8 cellular contexts compared by ENCODE assay signal in genomic region chr19:571127-571974, GRCh38. TPM values are rescaled to one million over a fixed set of nuclear protein-coding genes. Genes with fewer than 3 reads are reported as not detected.
DNase-seq lines count a peak whose midpoint lies in the region; ATAC-seq, FAIRE-seq and TF ChIP-seq lines count a peak whose summit lies in the region.

No MANE protein-coding gene starts in this region.

- H3K9ac ChIP-seq in Karpas-422 (ENCODE audit: low read length) (peak overlapping the region; percentile 77), K562 (ENCODE audit: insufficient read depth in 1 of 2, low read depth in 2 of 2, low read length in 2 of 2) (peak overlapping the region; percentile 81 to 99)

- H3K36me3 ChIP-seq in Karpas-422 (ENCODE audit: insufficient read depth, low read length) = peaks cover 5% of the 10 kb centered on the region; the same call in 1 of the 2 replicates
- peaks cover 11% of the 10 kb centered on the region; the same call in 1 of the 3 replicates for H3K36me3 ChIP-seq in K562 (ENCODE audit: control insufficient read depth, insufficient read depth, low read length)

- H4K20me1 ChIP-seq in Karpas-422 (ENCODE audit: insufficient read depth, low read depth, low read length) (peaks cover 29% of the 10 kb centered on the region), K562 (replicated peaks; ENCODE audit: control insufficient read depth, insufficient read depth, low read length) (peaks cover 30% of the 10 kb centered on the region)

- H3K9me3 ChIP-seq in Karpas-422 (ENCODE audit: low read length) (no peaks in the 10 kb centered on the region), K562 (replicated peaks; ENCODE audit: control insufficient read depth, insufficient read depth, low read depth, low read length) (peaks cover 8% of the 10 kb centered on the region)

- 2% methylated on average over 46 of the region's 46 CpGs for WGBS in K562 (ENCODE audit: insufficient coverage, low coverage, missing lambda C conversion rate)

- intact Hi-C loops in K562 (cut with micrococcal nuclease) = loop anchor here (1.0 kb wide), 1 partner anchor 15 kb away; no protein-coding TSS in a partner anchor

- peak overlapping the region; percentile 71 for H3K4me2 ChIP-seq in Karpas-422 (ENCODE audit: low read depth, low read length, poor library complexity, severe bottlenecking)
- peak overlapping the region; percentile 90 for H3K4me2 ChIP-seq in K562 (ENCODE audit: insufficient read depth, low read length)

- TF ChIP-seq RAD21 in K562 (CRISPR knock-in tag; conservative IDR thresholded peaks at IDR 0.05 in 1 of 2, IDR thresholded peaks at IDR 0.05 in 1 of 2) = no peak

- TF ChIP-seq EP300 in K562 (IDR thresholded peaks at IDR 0.05; ENCODE audit: low read length) = no peak

- peak overlapping the region; percentile 93 for H3K27ac ChIP-seq in Karpas-422 (ENCODE audit: low read length)
- H3K27ac ChIP-seq in K562 (ENCODE audit: extremely low read depth, low read depth, low read length) = peak overlapping the region; percentile 92

- H3K79me2 ChIP-seq in Karpas-422 (ENCODE audit: low read length) = peaks cover 38% of the 10 kb centered on the region
- H3K79me2 ChIP-seq in K562 (ENCODE audit: control insufficient read depth, insufficient read depth, low read length) = peaks cover 43% of the 10 kb centered on the region

- FAIRE-seq in K562 (lab: Jason Lieb, UNC) = peak; percentile 77

- H3K27me3 ChIP-seq in Karpas-422 (ENCODE audit: low read length) (no peaks in the 10 kb centered on the region), K562 (ENCODE audit: control insufficient read depth in 2 of 2, insufficient read depth in 2 of 2, low read length in 2 of 2) (no peaks in the 10 kb centered on the region)

- no peak for TF ChIP-seq CTCF in K562 (IDR thresholded peaks at IDR 0.05 in 2 of 3, conservative IDR thresholded peaks at IDR 0.05 in 1 of 3; ENCODE audit: insufficient read depth in 2 of 3, low read depth in 1 of 3, low read length in 3 of 3)

- H3K9me2 ChIP-seq in Karpas-422 (replicated peaks; ENCODE audit: insufficient read depth, low read length) = no peaks in the 10 kb centered on the region

- H2AFZ ChIP-seq in Karpas-422 (ENCODE audit: low read length) (peak overlapping the region; percentile 99), K562 (ENCODE audit: low read depth, low read length) (peak overlapping the region; percentile 86)

- H3K4me1 ChIP-seq in Karpas-422 (ENCODE audit: low read length) = peaks cover 29% of the 10 kb centered on the region
- H3K4me1 ChIP-seq in K562 (replicated peaks in 1 of 2; ENCODE audit: control insufficient read depth in 2 of 2, insufficient read depth in 2 of 2, low read length in 2 of 2) = peaks cover 25 to 62% of the 10 kb centered on the region in 2 experiments

- in situ Hi-C loops in K562 (cut with MboI) = no loop called here

- ATAC-seq in K562 = peak; percentile 16

- POLR2A ChIA-PET in K562 (lab: Yijun Ruan, JAX) = interaction anchor here (0.7 to 2.2 kb wide), 4 partner anchors 13 to 132 kb away, joined by 3 to 13 read pairs (median 11); partner anchors contain the start of gene CDC34

- H3K4me3 ChIP-seq in Karpas-422 (ENCODE audit: low read length) (peak overlapping the region; percentile 71), K562 (peak overlapping the region; percentile 43)

- TSS peak; percentile 90 for BruUV-seq in K562 (replicated peaks; lab: Mats Ljungman, UMichigan)

- peak; percentile 70 for TF ChIP-seq POLR2A in K562 (conservative IDR thresholded peaks at IDR 0.05)

- CTCF ChIA-PET in K562 (lab: Yijun Ruan, JAX; ENCODE audit: low intra/inter-chr PET ratio) = no interaction called here

- H3K9me1 ChIP-seq in K562 (ENCODE audit: control insufficient read depth, insufficient read depth, low read length) = peaks cover 11% of the 10 kb centered on the region

- DNase-seq in GM03348 (ENCODE audit: low spot score) (peak; percentile 45), Karpas-422 (peak; percentile 84), SHP77 (lab: John Stamatoyannopoulos, UW) (peak; percentile 50 to 86), K562 (ENCODE audit: extremely low read depth in 1 of 4, low spot score in 3 of 4) (peak; percentile 48 to 74 (median 53)), islet precursor cell (peak; percentile 78), globus pallidus (ENCODE audit: low spot score) (no peak), HPDE6-E6E7 (ENCODE audit: extremely low spot score) (no peak)
- DNase-seq in stimulated activated CD4-positive, alpha-beta T cell treated with anti-CD3 and anti-CD28 coated beads, TNF-alpha, amount 100 ng/mL, for 24 hours (ENCODE audit: low read depth in 3 of 3) = peak in 2 of 3 experiments; percentile 22 to 40

RNA-seq across cellular contexts. Expression of gene BSG, which starts 1.0 kb away (rescaled TPM):
- total RNA-seq in Karpas-422 (2014; rRNA removed; shearing (Covaris generic); ENCODE audit: low replicate concordance) = 124 and 186 TPM in 2 replicates
- 106 and 369 TPM in 2 replicates for total RNA-seq in K562 (2011; cell fraction: chromatin; rRNA removed; ENCODE audit: low replicate concordance)
- 735 and 796 TPM in 2 replicates for total RNA-seq in K562 (2011; cell fraction: nucleolus; rRNA removed)
- total RNA-seq in K562 (2011; cell fraction: nucleoplasm; rRNA removed) = 350 and 437 TPM in 2 replicates
- total RNA-seq in K562 (2014; rRNA removed) (398 and 484 TPM in 2 replicates), K562 (2014; rRNA removed; fragmentation: Illumina TruSeq; extraction: Trizol) (59.1 and 89.1 TPM in 2 replicates), K562 (2015; rRNA removed; fragmentation: Illumina TruSeq; extraction: Trizol) (211 and 220 TPM in 2 replicates), K562 (2021) (495 and 506 TPM in 2 replicates)
- polyA plus RNA-seq in K562 (2011; rRNA removed) (129 and 411 TPM in 2 replicates), K562 (2014; fragmentation: Illumina TruSeq; extraction: Trizol) (187 and 351 TPM in 2 replicates), K562 (2014; fragmentation: Nextera tagmentation; extraction: Ambion mirVana) (10 to 100 TPM in 1 of 2 experiments, 1 to 10 TPM in 1; 4.6 to 17.9 TPM), K562 (2014; rRNA removed) (236 and 311 TPM in 2 replicates)
- polyA plus RNA-seq in K562 (2011; cell fraction: cytosol; rRNA removed) = 277 and 455 TPM in 2 replicates
- 198 and 199 TPM in 2 replicates for polyA plus RNA-seq in K562 (2011; cell fraction: nucleus; rRNA removed)
- 362 and 456 TPM in 2 replicates for polyA plus RNA-seq in K562 (2012)
- 61.0 and 70.9 TPM in 2 replicates for polyA minus RNA-seq in K562 (2011; rRNA and poly(A)+ RNA removed)
- polyA minus RNA-seq in K562 (2011; cell fraction: cytosol; rRNA and poly(A)+ RNA removed) = 197 and 315 TPM in 2 replicates
- 48.1 and 72.2 TPM in 2 replicates for polyA minus RNA-seq in K562 (2011; cell fraction: nucleus; rRNA and poly(A)+ RNA removed)

RNA-seq across cellular contexts. Expression of gene HCN2, which starts 18.3 kb away (rescaled TPM):
- not detected in 2 replicates for total RNA-seq in Karpas-422 (2014; rRNA removed; shearing (Covaris generic); ENCODE audit: low replicate concordance)
- total RNA-seq in K562 (2011; cell fraction: chromatin; rRNA removed; ENCODE audit: low replicate concordance) = 2.7 and 8.1 TPM in 2 replicates
- total RNA-seq in K562 (2011; cell fraction: nucleolus; rRNA removed) = 6.2 and 7.2 TPM in 2 replicates
- total RNA-seq in K562 (2011; cell fraction: nucleoplasm; rRNA removed) = 3.6 and 3.7 TPM in 2 replicates
- 0.82 and 1.3 TPM in 2 replicates for total RNA-seq in K562 (2014; rRNA removed)
- total RNA-seq in K562 (2014; rRNA removed; fragmentation: Illumina TruSeq; extraction: Trizol) = 0.29 and 0.40 TPM in 2 replicates
- total RNA-seq in K562 (2015; rRNA removed; fragmentation: Illumina TruSeq; extraction: Trizol) = 0.29 and 0.30 TPM in 2 replicates
- total RNA-seq in K562 (2021) = 3.9 and 4.2 TPM in 2 replicates
- polyA plus RNA-seq in K562 (2011; rRNA removed) = 0.64 and 0.76 TPM in 2 replicates
- polyA plus RNA-seq in K562 (2011; cell fraction: cytosol; rRNA removed) = 1.1 and 1.5 TPM in 2 replicates
- 3.0 and 3.9 TPM in 2 replicates for polyA plus RNA-seq in K562 (2011; cell fraction: nucleus; rRNA removed)
- 1.6 and 1.7 TPM in 2 replicates for polyA plus RNA-seq in K562 (2012)
- polyA plus RNA-seq in K562 (2014; fragmentation: Illumina TruSeq; extraction: Trizol) = 0.91 and 1.9 TPM in 2 replicates
- polyA plus RNA-seq in K562 (2014; fragmentation: Nextera tagmentation; extraction: Ambion mirVana) = not detected
- polyA plus RNA-seq in K562 (2014; rRNA removed) = 0.86 and 1.2 TPM in 2 replicates
- 1.3 and 1.6 TPM in 2 replicates for polyA minus RNA-seq in K562 (2011; rRNA and poly(A)+ RNA removed)
- polyA minus RNA-seq in K562 (2011; cell fraction: cytosol; rRNA and poly(A)+ RNA removed) = 2.3 and 3.5 TPM in 2 replicates
- polyA minus RNA-seq in K562 (2011; cell fraction: nucleus; rRNA and poly(A)+ RNA removed) = 1.5 and 2.2 TPM in 2 replicates

RNA-seq across cellular contexts. Expression of gene GZMM, which starts 27.5 kb away (rescaled TPM):
- 0.32 TPM in 1 of 2 replicates, not detected in the other for total RNA-seq in Karpas-422 (2014; rRNA removed; shearing (Covaris generic); ENCODE audit: low replicate concordance)
- 0.49 and 1.6 TPM in 2 replicates for total RNA-seq in K562 (2011; cell fraction: chromatin; rRNA removed; ENCODE audit: low replicate concordance)
- total RNA-seq in K562 (2011; cell fraction: nucleolus; rRNA removed) = 4.0 and 4.5 TPM in 2 replicates
- 1.4 and 1.9 TPM in 2 replicates for total RNA-seq in K562 (2011; cell fraction: nucleoplasm; rRNA removed)
- total RNA-seq in K562 (2014; rRNA removed) = 2.3 and 2.6 TPM in 2 replicates
- not detected in 2 replicates for total RNA-seq in K562 (2014; rRNA removed; fragmentation: Illumina TruSeq; extraction: Trizol)
- 0.62 and 1.1 TPM in 2 replicates for total RNA-seq in K562 (2015; rRNA removed; fragmentation: Illumina TruSeq; extraction: Trizol)
- 0.72 and 1.8 TPM in 2 replicates for total RNA-seq in K562 (2021)
- polyA plus RNA-seq in K562 (2011; rRNA removed) = 0.70 and 0.97 TPM in 2 replicates
- 1.9 and 5.9 TPM in 2 replicates for polyA plus RNA-seq in K562 (2011; cell fraction: cytosol; rRNA removed)
- polyA plus RNA-seq in K562 (2011; cell fraction: nucleus; rRNA removed) = 0.87 and 1.8 TPM in 2 replicates
- 1.7 and 3.5 TPM in 2 replicates for polyA plus RNA-seq in K562 (2012)
- polyA plus RNA-seq in K562 (2014; fragmentation: Illumina TruSeq; extraction: Trizol) = 0.61 TPM in 1 of 2 replicates, not detected in the other
- polyA plus RNA-seq in K562 (2014; fragmentation: Nextera tagmentation; extraction: Ambion mirVana) = under 1 TPM; 0.08 to 0.27 TPM
- polyA plus RNA-seq in K562 (2014; rRNA removed) = 1.8 and 2.2 TPM in 2 replicates
- polyA minus RNA-seq in K562 (2011; rRNA and poly(A)+ RNA removed) = not detected in 2 replicates
- polyA minus RNA-seq in K562 (2011; cell fraction: cytosol; rRNA and poly(A)+ RNA removed) = 2.5 TPM in 1 of 2 replicates, not detected in the other
- polyA minus RNA-seq in K562 (2011; cell fraction: nucleus; rRNA and poly(A)+ RNA removed) = not detected in 2 replicates

RNA-seq across cellular contexts. Expression of gene CDC34, which starts 39.8 kb away (rescaled TPM):
- total RNA-seq in Karpas-422 (2014; rRNA removed; shearing (Covaris generic); ENCODE audit: low replicate concordance) = 25.7 and 96.8 TPM in 2 replicates
- 34.1 and 85.3 TPM in 2 replicates for total RNA-seq in K562 (2011; cell fraction: chromatin; rRNA removed; ENCODE audit: low replicate concordance)
- total RNA-seq in K562 (2011; cell fraction: nucleolus; rRNA removed) = 68.2 and 70.5 TPM in 2 replicates
- 40.9 and 50.4 TPM in 2 replicates for total RNA-seq in K562 (2011; cell fraction: nucleoplasm; rRNA removed)
- total RNA-seq in K562 (2014; rRNA removed) (203 and 207 TPM in 2 replicates), K562 (2014; rRNA removed; fragmentation: Illumina TruSeq; extraction: Trizol) (33.0 and 36.2 TPM in 2 replicates), K562 (2015; rRNA removed; fragmentation: Illumina TruSeq; extraction: Trizol) (65.5 and 75.7 TPM in 2 replicates), K562 (2021) (125 and 130 TPM in 2 replicates)
- polyA plus RNA-seq in K562 (2011; rRNA removed) (82.7 and 103 TPM in 2 replicates), K562 (2014; fragmentation: Illumina TruSeq; extraction: Trizol) (55.7 and 88.4 TPM in 2 replicates), K562 (2014; fragmentation: Nextera tagmentation; extraction: Ambion mirVana) (1 to 10 TPM in 1 of 2 experiments, under 1 TPM in 1; 0.80 to 1.0 TPM), K562 (2014; rRNA removed) (125 and 142 TPM in 2 replicates)
- polyA plus RNA-seq in K562 (2011; cell fraction: cytosol; rRNA removed) = 89.6 and 173 TPM in 2 replicates
- polyA plus RNA-seq in K562 (2011; cell fraction: nucleus; rRNA removed) = 83.8 and 124 TPM in 2 replicates
- 72.7 and 83.2 TPM in 2 replicates for polyA plus RNA-seq in K562 (2012)
- polyA minus RNA-seq in K562 (2011; rRNA and poly(A)+ RNA removed) = 16.2 and 28.5 TPM in 2 replicates
- polyA minus RNA-seq in K562 (2011; cell fraction: cytosol; rRNA and poly(A)+ RNA removed) = 36.4 and 44.9 TPM in 2 replicates
- 18.4 and 20.5 TPM in 2 replicates for polyA minus RNA-seq in K562 (2011; cell fraction: nucleus; rRNA and poly(A)+ RNA removed)

Comparison
In these comparisons a context has a peak if more than half of its experiments do, and no peak if none do; other contexts are left out.
1. DNase-seq: peak in GM03348 (single experiment), Karpas-422 (single experiment), SHP77 (2 of 2), K562 (4 of 4), islet precursor cell (single experiment) and stimulated activated CD4-positive, alpha-beta T cell treated with anti-CD3 and anti-CD28 coated beads, TNF-alpha, amount 100 ng/mL, for 24 hours (2 of 3); none in globus pallidus (single experiment) and HPDE6-E6E7 (single experiment).